12 cellular contexts compared by ENCODE assay signal in genomic region chr16:69706256-69706974, GRCh38. TPM values are rescaled to one million over a fixed set of nuclear protein-coding genes. Genes with fewer than 3 reads are reported as not detected.
DNase-seq lines count a peak whose midpoint lies in the region; ATAC-seq and TF ChIP-seq lines count a peak whose summit lies in the region.
"Had no signal": no experiment of that assay in that cellular context is flagged by ENCODE, and none has a peak within 500 bp of the region (broad histone marks: within the 10 kb centered on the region; RNA-seq: fewer than 3 reads in every experiment).

No MANE protein-coding gene starts in this region.

- peak overlapping the region; percentile 49 for H3K27ac Mint-ChIP-seq in T-helper 2 cell treated with Interferon-gamma antibody and Interleukin-4, amounts not matched to agents 5 μg/mL and 100 μg/mL, for 36 hours
- H3K27ac Mint-ChIP-seq: stimulated activated effector memory CD8-positive, alpha-beta T cell treated with anti-CD3 and anti-CD28 coated beads, Interleukin-12 subunit alpha, Interleukin-12 subunit beta, amount 100 ng/mL, for 72 hours had no signal

- no peak overlapping the region for H3K4me3 ChIP-seq in fibroblast of mammary gland (ENCODE audit: control insufficient read depth, low read depth, low read length)
- H3K4me3 ChIP-seq in ascending aorta, result no peak overlapping the region

- H3K4me1 ChIP-seq in ascending aorta, result peaks cover 0 to 11% of the 10 kb centered on the region in 2 donors

- ATAC-seq in activated CD4-positive, CD25-positive, alpha-beta regulatory T cell treated with anti-CD3 and anti-CD28 coated beads, Interleukin-2, amount 50 U/mL, for 24 hours, result no peak
- ATAC-seq: stimulated activated effector memory CD8-positive, alpha-beta T cell treated with anti-CD3 and anti-CD28 coated beads, Interleukin-12 subunit alpha, Interleukin-12 subunit beta, amount 100 ng/mL, for 72 hours had no signal

- peaks cover 3 to 13% of the 10 kb centered on the region in 2 donors for H3K36me3 ChIP-seq in ascending aorta

- H3K9me3 Mint-ChIP-seq in T-helper 2 cell treated with Interferon-gamma antibody and Interleukin-4, amounts not matched to agents 5 μg/mL and 100 μg/mL, for 36 hours, result no peaks in the 10 kb centered on the region
- H3K9me3 Mint-ChIP-seq: stimulated activated effector memory CD8-positive, alpha-beta T cell treated with anti-CD3 and anti-CD28 coated beads, Interleukin-12 subunit alpha, Interleukin-12 subunit beta, amount 100 ng/mL, for 72 hours had no signal

- no peak for TF ChIP-seq CTCF in fibroblast of mammary gland (conservative IDR thresholded peaks at IDR 0.05; ENCODE audit: control insufficient read depth, insufficient read depth, low read depth, low read length)
- no peak for TF ChIP-seq CTCF in ascending aorta (IDR thresholded peaks at IDR 0.05)

- H3K27me3 Mint-ChIP-seq in T-helper 2 cell treated with Interferon-gamma antibody and Interleukin-4, amounts not matched to agents 5 μg/mL and 100 μg/mL, for 36 hours (ENCODE audit: low read depth), result no peaks in the 10 kb centered on the region

- no peak overlapping the region for H3K27ac ChIP-seq in ascending aorta

- no peaks in the 10 kb centered on the region for H3K9me3 ChIP-seq in ascending aorta

- intact Hi-C loops in ascending aorta (cut with DNase I), result no loop called here

- peaks cover 3% of the 10 kb centered on the region for H3K4me1 Mint-ChIP-seq in T-helper 2 cell treated with Interferon-gamma antibody and Interleukin-4, amounts not matched to agents 5 μg/mL and 100 μg/mL, for 36 hours (ENCODE audit: low read depth)
- H3K4me1 Mint-ChIP-seq: stimulated activated effector memory CD8-positive, alpha-beta T cell treated with anti-CD3 and anti-CD28 coated beads, Interleukin-12 subunit alpha, Interleukin-12 subunit beta, amount 100 ng/mL, for 72 hours had no signal

- no peak for DNase-seq in T-helper 2 cell treated with Interferon-gamma antibody and Interleukin-4, amounts not matched to agents 5 μg/mL and 100 μg/mL, for 36 hours (ENCODE audit: low spot score)
- DNase-seq in T-helper 2 cell (no peak), NOMO-1 treated with DMSO at 0.1 percent for 48 hours (lab: John Stamatoyannopoulos, UW; ENCODE audit: unreplicated experiment) (peak; percentile 30), fibroblast of mammary gland (ENCODE audit: low read depth) (peak; percentile 33), superior temporal gyrus (ENCODE audit: extremely low spot score) (peak; percentile 12), glomerular visceral epithelial cell (ENCODE audit: extremely low spot score) (no peak), ascending aorta (ENCODE audit: low spot score in 2 of 2) (no peak)
- DNase-seq: glutamatergic neuron, left cardiac atrium, NCI-H1436 treated with DMSO at 0.1 percent for 48 hours had no signal

- H3K36me3 Mint-ChIP-seq in T-helper 2 cell treated with Interferon-gamma antibody and Interleukin-4, amounts not matched to agents 5 μg/mL and 100 μg/mL, for 36 hours (ENCODE audit: low read depth), result peaks cover 14% of the 10 kb centered on the region

- no peaks in the 10 kb centered on the region for H3K27me3 ChIP-seq in ascending aorta

- H3K4me3 Mint-ChIP-seq in T-helper 2 cell treated with Interferon-gamma antibody and Interleukin-4, amounts not matched to agents 5 μg/mL and 100 μg/mL, for 36 hours, result no peak overlapping the region
- H3K4me3 Mint-ChIP-seq: stimulated activated effector memory CD8-positive, alpha-beta T cell treated with anti-CD3 and anti-CD28 coated beads, Interleukin-12 subunit alpha, Interleukin-12 subunit beta, amount 100 ng/mL, for 72 hours had no signal

RNA-seq across cellular contexts. Expression of gene NQO1, which starts 19.9 kb away (rescaled TPM):
- 58.6 TPM for total RNA-seq in ascending aorta

RNA-seq across cellular contexts. Expression of gene NOB1, which starts 48.3 kb away (rescaled TPM):
- 20.2 TPM for total RNA-seq in ascending aorta

RNA-seq across cellular contexts. Expression of gene WWP2, which starts 55.7 kb away (rescaled TPM):
- total RNA-seq in ascending aorta, result 71.2 TPM

Comparison
In these comparisons a context has a peak if more than half of its experiments do, and no peak if none do; other contexts are left out.
1. DNase-seq: peak in NOMO-1 treated with DMSO at 0.1 percent for 48 hours (single experiment), fibroblast of mammary gland (single experiment) and superior temporal gyrus (single experiment); none in T-helper 2 cell treated with Interferon-gamma antibody and Interleukin-4, amounts not matched to agents 5 μg/mL and 100 μg/mL, for 36 hours (single experiment), T-helper 2 cell (0 of 5), glomerular visceral epithelial cell (single experiment) and ascending aorta (0 of 2).